ENCODE assay signal across 1 cellular context in the genomic region with DNA sequence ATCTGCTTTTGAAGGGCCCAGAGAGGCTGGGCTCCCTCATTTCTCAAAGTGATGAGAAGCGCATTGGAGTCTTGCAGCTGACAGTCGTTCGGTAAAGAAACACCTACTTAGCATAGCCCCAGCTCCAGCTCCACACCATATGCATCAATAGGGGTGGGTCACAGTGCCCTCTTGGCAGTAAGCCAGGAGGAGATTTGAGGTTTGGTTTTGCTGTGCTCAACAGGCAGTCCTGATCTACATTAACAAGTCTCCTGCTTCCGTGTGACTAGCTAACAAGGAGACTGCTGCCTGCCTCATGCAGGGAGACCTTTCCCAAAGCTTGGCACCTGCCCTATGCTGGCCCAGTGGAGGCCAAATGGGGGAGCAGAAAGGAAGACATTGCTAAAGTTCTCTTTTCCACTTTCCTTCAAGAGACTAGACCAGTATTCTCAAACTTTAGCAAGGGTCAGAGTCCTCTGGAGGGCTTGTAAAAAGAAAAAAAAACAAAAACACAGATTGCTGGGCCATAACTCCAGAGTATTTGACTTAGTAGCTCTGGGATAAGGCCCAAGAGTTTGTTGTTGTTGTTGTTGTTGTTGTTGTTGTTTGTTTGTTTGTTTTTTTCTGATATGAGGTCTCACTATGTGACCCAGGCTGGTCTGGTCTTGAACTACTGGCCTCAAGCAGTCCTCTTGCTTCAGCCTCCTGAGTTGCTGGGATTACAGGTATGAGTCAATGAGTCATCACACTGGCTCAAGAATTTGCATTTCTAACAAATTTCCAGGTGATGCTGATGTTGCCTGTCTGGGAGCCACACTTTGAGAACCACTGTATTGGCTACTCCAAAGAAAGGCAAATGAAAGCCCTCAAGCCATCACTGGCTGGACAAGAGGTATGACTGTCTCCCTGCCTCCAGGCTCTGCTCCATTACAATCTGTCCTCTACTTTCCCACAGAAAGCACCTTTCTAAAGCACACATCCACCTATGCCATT.
TF ChIP-seq lines count a peak whose summit lies in the region.

No MANE protein-coding gene starts in this region.

TF ChIP-seq in GM23338, 12 proteins besides CTCF, POLR2A, EP300 and RAD21 (continued from another document):
- TF ChIP-seq, protein P1, sequence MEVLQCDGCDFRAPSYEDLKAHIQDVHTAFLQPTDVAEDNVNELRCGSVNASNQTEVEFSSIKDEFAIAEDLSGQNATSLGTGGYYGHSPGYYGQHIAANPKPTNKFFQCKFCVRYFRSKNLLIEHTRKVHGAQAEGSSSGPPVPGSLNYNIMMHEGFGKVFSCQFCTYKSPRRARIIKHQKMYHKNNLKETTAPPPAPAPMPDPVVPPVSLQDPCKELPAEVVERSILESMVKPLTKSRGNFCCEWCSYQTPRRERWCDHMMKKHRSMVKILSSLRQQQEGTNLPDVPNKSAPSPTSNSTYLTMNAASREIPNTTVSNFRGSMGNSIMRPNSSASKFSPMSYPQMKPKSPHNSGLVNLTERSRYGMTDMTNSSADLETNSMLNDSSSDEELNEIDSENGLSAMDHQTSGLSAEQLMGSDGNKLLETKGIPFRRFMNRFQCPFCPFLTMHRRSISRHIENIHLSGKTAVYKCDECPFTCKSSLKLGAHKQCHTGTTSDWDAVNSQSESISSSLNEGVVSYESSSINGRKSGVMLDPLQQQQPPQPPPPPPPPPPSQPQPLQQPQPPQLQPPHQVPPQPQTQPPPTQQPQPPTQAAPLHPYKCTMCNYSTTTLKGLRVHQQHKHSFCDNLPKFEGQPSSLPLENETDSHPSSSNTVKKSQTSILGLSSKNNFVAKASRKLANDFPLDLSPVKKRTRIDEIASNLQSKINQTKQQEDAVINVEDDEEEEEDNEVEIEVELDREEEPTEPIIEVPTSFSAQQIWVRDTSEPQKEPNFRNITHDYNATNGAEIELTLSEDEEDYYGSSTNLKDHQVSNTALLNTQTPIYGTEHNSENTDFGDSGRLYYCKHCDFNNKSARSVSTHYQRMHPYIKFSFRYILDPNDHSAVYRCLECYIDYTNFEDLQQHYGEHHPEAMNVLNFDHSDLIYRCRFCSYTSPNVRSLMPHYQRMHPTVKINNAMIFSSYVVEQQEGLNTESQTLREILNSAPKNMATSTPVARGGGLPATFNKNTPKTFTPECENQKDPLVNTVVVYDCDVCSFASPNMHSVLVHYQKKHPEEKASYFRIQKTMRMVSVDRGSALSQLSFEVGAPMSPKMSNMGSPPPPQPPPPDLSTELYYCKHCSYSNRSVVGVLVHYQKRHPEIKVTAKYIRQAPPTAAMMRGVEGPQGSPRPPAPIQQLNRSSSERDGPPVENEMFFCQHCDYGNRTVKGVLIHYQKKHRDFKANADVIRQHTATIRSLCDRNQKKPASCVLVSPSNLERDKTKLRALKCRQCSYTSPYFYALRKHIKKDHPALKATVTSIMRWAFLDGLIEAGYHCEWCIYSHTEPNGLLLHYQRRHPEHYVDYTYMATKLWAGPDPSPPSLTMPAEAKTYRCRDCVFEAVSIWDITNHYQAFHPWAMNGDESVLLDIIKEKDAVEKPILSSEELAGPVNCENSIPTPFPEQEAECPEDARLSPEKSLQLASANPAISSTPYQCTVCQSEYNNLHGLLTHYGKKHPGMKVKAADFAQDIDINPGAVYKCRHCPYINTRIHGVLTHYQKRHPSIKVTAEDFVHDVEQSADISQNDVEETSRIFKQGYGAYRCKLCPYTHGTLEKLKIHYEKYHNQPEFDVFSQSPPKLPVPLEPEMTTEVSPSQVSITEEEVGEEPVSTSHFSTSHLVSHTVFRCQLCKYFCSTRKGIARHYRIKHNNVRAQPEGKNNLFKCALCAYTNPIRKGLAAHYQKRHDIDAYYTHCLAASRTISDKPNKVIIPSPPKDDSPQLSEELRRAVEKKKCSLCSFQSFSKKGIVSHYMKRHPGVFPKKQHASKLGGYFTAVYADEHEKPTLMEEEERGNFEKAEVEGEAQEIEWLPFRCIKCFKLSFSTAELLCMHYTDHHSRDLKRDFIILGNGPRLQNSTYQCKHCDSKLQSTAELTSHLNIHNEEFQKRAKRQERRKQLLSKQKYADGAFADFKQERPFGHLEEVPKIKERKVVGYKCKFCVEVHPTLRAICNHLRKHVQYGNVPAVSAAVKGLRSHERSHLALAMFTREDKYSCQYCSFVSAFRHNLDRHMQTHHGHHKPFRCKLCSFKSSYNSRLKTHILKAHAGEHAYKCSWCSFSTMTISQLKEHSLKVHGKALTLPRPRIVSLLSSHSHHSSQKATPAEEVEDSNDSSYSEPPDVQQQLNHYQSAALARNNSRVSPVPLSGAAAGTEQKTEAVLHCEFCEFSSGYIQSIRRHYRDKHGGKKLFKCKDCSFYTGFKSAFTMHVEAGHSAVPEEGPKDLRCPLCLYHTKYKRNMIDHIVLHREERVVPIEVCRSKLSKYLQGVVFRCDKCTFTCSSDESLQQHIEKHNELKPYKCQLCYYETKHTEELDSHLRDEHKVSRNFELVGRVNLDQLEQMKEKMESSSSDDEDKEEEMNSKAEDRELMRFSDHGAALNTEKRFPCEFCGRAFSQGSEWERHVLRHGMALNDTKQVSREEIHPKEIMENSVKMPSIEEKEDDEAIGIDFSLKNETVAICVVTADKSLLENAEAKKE (CRISPR knock-in tag; IDR thresholded peaks at IDR 0.05) = no peak
- TF ChIP-seq NANOG (IDR thresholded peaks at IDR 0.05; ENCODE audit: borderline replicate concordance) (no peak), ZNF331 (CRISPR knock-in tag; IDR thresholded peaks at IDR 0.05; ENCODE audit: low read depth) (no peak), CREB1 (CRISPR knock-in tag; IDR thresholded peaks at IDR 0.05; ENCODE audit: low read depth) (no peak), ZNF114 (CRISPR knock-in tag; IDR thresholded peaks at IDR 0.05) (no peak)
- TF ChIP-seq, protein P2, sequence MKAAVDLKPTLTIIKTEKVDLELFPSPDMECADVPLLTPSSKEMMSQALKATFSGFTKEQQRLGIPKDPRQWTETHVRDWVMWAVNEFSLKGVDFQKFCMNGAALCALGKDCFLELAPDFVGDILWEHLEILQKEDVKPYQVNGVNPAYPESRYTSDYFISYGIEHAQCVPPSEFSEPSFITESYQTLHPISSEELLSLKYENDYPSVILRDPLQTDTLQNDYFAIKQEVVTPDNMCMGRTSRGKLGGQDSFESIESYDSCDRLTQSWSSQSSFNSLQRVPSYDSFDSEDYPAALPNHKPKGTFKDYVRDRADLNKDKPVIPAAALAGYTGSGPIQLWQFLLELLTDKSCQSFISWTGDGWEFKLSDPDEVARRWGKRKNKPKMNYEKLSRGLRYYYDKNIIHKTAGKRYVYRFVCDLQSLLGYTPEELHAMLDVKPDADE (IDR thresholded peaks at IDR 0.05) = no peak
